20 cellular contexts compared by ENCODE assay signal in the genomic region with DNA sequence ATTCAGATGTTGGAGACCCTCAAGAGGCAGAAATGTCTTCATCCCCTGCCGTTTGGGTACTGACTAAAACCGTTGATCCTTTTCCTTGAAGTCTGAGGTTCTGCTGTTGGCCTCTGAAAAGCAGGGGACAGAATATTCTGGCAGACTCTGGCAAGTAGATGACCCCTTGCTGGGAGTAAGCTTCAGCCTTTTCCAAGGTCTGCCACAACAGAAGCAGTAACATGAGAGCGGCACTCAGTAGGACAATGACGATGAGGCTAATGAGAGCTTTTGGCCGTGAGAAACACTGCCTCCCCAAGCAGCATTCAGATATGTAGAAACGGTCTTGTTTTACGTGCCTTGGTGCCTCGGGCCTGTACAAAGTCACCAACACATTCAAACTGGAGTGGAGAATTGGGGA.
DNase-seq lines count a peak whose midpoint lies in the region; ATAC-seq, FAIRE-seq and TF ChIP-seq lines count a peak whose summit lies in the region.
"Had no signal": no experiment of that assay in that cellular context is flagged by ENCODE, and none has a peak within 500 bp of the region (broad histone marks: within the 10 kb centered on the region; RNA-seq: fewer than 3 reads in every experiment).

No MANE protein-coding gene starts in this region.

- H3K4me3 ChIP-seq in H1 (ENCODE audit: extremely low read depth in 1 of 4, insufficient read depth in 2 of 4, low read depth in 3 of 4, low read length in 4 of 4), result no peak overlapping the region
- H3K4me3 ChIP-seq in neuronal stem cell (ENCODE audit: low read length in 2 of 2), result no peak overlapping the region
- H3K4me3 ChIP-seq: GM23248, MG63 had no signal

- peak overlapping the region; percentile 34 for H4K91ac ChIP-seq in H1 (replicated peaks; ENCODE audit: insufficient read length, low read length)
- H4K91ac ChIP-seq in neuronal stem cell (ENCODE audit: low read depth, low read length, poor library complexity), result no peak overlapping the region

- TF ChIP-seq CTCF in H1 (IDR thresholded peaks at IDR 0.05; ENCODE audit: control extremely low read depth in 1 of 3, insufficient read depth in 1 of 3, low read depth in 1 of 3, low read length in 3 of 3), result no peak

- no peaks in the 10 kb centered on the region for H3K79me2 ChIP-seq in H1 (ENCODE audit: control insufficient read depth in 1 of 2, insufficient read depth in 2 of 2, low read length in 2 of 2)

- H3K27me3 ChIP-seq in H1 (replicated peaks in 1 of 4; ENCODE audit: control insufficient read depth in 3 of 4, extremely low read depth in 1 of 4, insufficient read depth in 3 of 4, low read length in 3 of 4) (no peaks in the 10 kb centered on the region), neuronal stem cell (ENCODE audit: control insufficient read depth in 3 of 3, insufficient read depth in 3 of 3, low read depth in 1 of 3, low read length in 3 of 3) (no peaks in the 10 kb centered on the region)
- H3K27me3 ChIP-seq: MG63 had no signal

- H3K23me2 ChIP-seq in H1 (ENCODE audit: low read depth, low read length), result no peaks in the 10 kb centered on the region; the same call in 1 of the 2 replicates

- peak overlapping the region; percentile 49; the same call in 1 of the 2 replicates for H3K18ac ChIP-seq in H1 (ENCODE audit: extremely low read depth, low read length)
- H3K18ac ChIP-seq in neuronal stem cell (ENCODE audit: low read length), result no peak overlapping the region

- H4K20me1 ChIP-seq in H1 (replicated peaks in 1 of 2; ENCODE audit: control insufficient read depth in 1 of 2, insufficient read depth in 2 of 2, low read length in 2 of 2), result no peaks in the 10 kb centered on the region

- H3K27ac Mint-ChIP-seq in activated naive CD8-positive, alpha-beta T cell treated with anti-CD3 and anti-CD28 coated beads, Interleukin-2, amount 50 U/mL, for 24 hours, result no peak overlapping the region

- H3K14ac ChIP-seq in H1 (ENCODE audit: insufficient read length) (no peak overlapping the region), neuronal stem cell (ENCODE audit: low read length) (no peak overlapping the region)

- no peak overlapping the region for H3K4me3 Mint-ChIP-seq in activated naive CD8-positive, alpha-beta T cell treated with anti-CD3 and anti-CD28 coated beads, Interleukin-2, amount 50 U/mL, for 24 hours

- H3K4me2 ChIP-seq in H1 (ENCODE audit: insufficient read depth in 1 of 2, low read depth in 2 of 2, low read length in 2 of 2) (no peak overlapping the region; a peak in 1 of 4 replicates), neuronal stem cell (ENCODE audit: insufficient read depth, low read length, poor library complexity, severe bottlenecking) (no peak overlapping the region)

- H3K27ac ChIP-seq in H1 (ENCODE audit: low read depth, low read length) (no peak overlapping the region), neuronal stem cell (replicated peaks; ENCODE audit: low read length) (peak overlapping the region; percentile 60)
- H3K27ac ChIP-seq: 22Rv1, C4-2B, GM23248 had no signal

- 77% methylated on average over 8 of the region's 8 CpGs; no CpG with 5 or more reads in 1 of the 2 experiments for WGBS in H1 (ENCODE audit: extremely low coverage in 1 of 2, insufficient coverage in 1 of 2, insufficient read length in 1 of 2, insufficient replicate concordance in 2 of 2, low coverage in 1 of 2, low lambda C conversion rate in 2 of 2, missing lambda C conversion rate in 1 of 2), 2 experiments
- WGBS in neuronal stem cell (ENCODE audit: extremely low coverage in 2 of 2, insufficient read length in 2 of 2, insufficient replicate concordance in 1 of 2), 2 donors, result no CpG with 5 or more reads among the region's 8 CpGs

- ATAC-seq in activated naive CD8-positive, alpha-beta T cell treated with anti-CD3 and anti-CD28 coated beads, Interleukin-2, amount 50 U/mL, for 24 hours, result no peak
- ATAC-seq in GM19463 (IDR thresholded peaks at IDR 0.05; ENCODE audit: unreplicated experiment) (no peak), HG02981 (IDR thresholded peaks at IDR 0.05; ENCODE audit: unreplicated experiment) (no peak)

- peaks cover 2% of the 10 kb centered on the region for H3K27me3 Mint-ChIP-seq in activated naive CD8-positive, alpha-beta T cell treated with anti-CD3 and anti-CD28 coated beads, Interleukin-2, amount 50 U/mL, for 24 hours

- no peak overlapping the region for H2BK120ac ChIP-seq in H1 (replicated peaks; ENCODE audit: low read depth, low read length)
- H2BK120ac ChIP-seq in neuronal stem cell (ENCODE audit: low read depth, low read length), result no peak overlapping the region

- H2AK5ac ChIP-seq in H1 (ENCODE audit: low read depth, low read length) (no peak overlapping the region), neuronal stem cell (ENCODE audit: low read depth, low read length) (no peak overlapping the region)

- H2BK15ac ChIP-seq in H1 (ENCODE audit: low read length) (no peak overlapping the region), neuronal stem cell (ENCODE audit: low read length) (no peak overlapping the region)

- no peaks in the 10 kb centered on the region for H3K9me3 Mint-ChIP-seq in activated naive CD8-positive, alpha-beta T cell treated with anti-CD3 and anti-CD28 coated beads, Interleukin-2, amount 50 U/mL, for 24 hours

- H3K56ac ChIP-seq in H1 (replicated peaks; ENCODE audit: insufficient read length, low read depth, low read length), result no peak overlapping the region

- H3K36me3 Mint-ChIP-seq in activated naive CD8-positive, alpha-beta T cell treated with anti-CD3 and anti-CD28 coated beads, Interleukin-2, amount 50 U/mL, for 24 hours (ENCODE audit: low read depth), result no peaks in the 10 kb centered on the region

- H2BK20ac ChIP-seq in H1 (ENCODE audit: low read length), result 0 out of 2 replicates have a peak overlapping the region, but pooled peaks have one; percentile 44

- H4K8ac ChIP-seq in H1 (ENCODE audit: extremely low read depth, insufficient read depth, low read length) (no peak overlapping the region; the same call in 1 of the 2 replicates), neuronal stem cell (ENCODE audit: low read depth, low read length) (no peak overlapping the region)

- H2BK5ac ChIP-seq in H1 (ENCODE audit: low read depth, low read length) (no peak overlapping the region), neuronal stem cell (ENCODE audit: low read length) (no peak overlapping the region)

- H3K36me3 ChIP-seq in H1 (ENCODE audit: control insufficient read depth in 2 of 4, insufficient read depth in 4 of 4, low read length in 3 of 4), result no peaks in the 10 kb centered on the region
- no peaks in the 10 kb centered on the region for H3K36me3 ChIP-seq in neuronal stem cell (replicated peaks in 1 of 2; ENCODE audit: control insufficient read depth in 2 of 2, insufficient read depth in 2 of 2, low read length in 2 of 2)
- H3K36me3 ChIP-seq: MG63 had no signal

- TF ChIP-seq RAD21 in H1 (IDR thresholded peaks at IDR 0.05 in 1 of 2, conservative IDR thresholded peaks at IDR 0.05 in 1 of 2; ENCODE audit: low read depth in 2 of 2, low read length in 2 of 2), result no peak

- H3K4ac ChIP-seq in H1 (replicated peaks; ENCODE audit: insufficient read length, low read depth, low read length) (no peak overlapping the region), neuronal stem cell (ENCODE audit: low read length) (no peak overlapping the region)

- TF ChIP-seq POLR2A in H1 (IDR thresholded peaks at IDR 0.05; ENCODE audit: control extremely low read depth in 1 of 2, low read depth in 2 of 2, low read length in 2 of 2), result no peak

- peaks cover 0 to 8% (median 5%) of the 10 kb centered on the region in 4 experiments; a peak in 4 of 7 replicates for H3K4me1 ChIP-seq in H1 (replicated peaks in 1 of 4; ENCODE audit: control insufficient read depth in 3 of 4, insufficient read depth in 4 of 4, low read length in 3 of 4)
- H3K4me1 ChIP-seq in neuronal stem cell (ENCODE audit: control insufficient read depth in 2 of 2, insufficient read depth in 1 of 2, low read depth in 1 of 2, low read length in 2 of 2), result peaks cover 22 to 31% of the 10 kb centered on the region in 2 donors

- no peak overlapping the region for H3K23ac ChIP-seq in H1 (ENCODE audit: insufficient read length)
- H3K23ac ChIP-seq in neuronal stem cell (ENCODE audit: low read depth, low read length, poor library complexity), result no peak overlapping the region

- no peaks in the 10 kb centered on the region for H3K9me3 ChIP-seq in H1 (ENCODE audit: insufficient read depth in 2 of 2, low read depth in 1 of 2, low read length in 1 of 2)
- H3K9me3 ChIP-seq in neuronal stem cell (replicated peaks in 1 of 2; ENCODE audit: control insufficient read depth in 2 of 2, insufficient read depth in 1 of 2, low read depth in 1 of 2, low read length in 2 of 2), result no peaks in the 10 kb centered on the region
- H3K9me3 ChIP-seq: MG63 had no signal

- CTCF ChIA-PET in H1 (lab: Charles Lee; ENCODE audit: partially characterized antibody), result interaction anchor here (0.9 kb wide), 1 partner anchor 19 kb away, joined by 3 read pairs; no protein-coding TSS in a partner anchor

- DNase-seq in NCI-H2107 treated with DMSO at 0.1 percent for 48 hours (lab: John Stamatoyannopoulos, UW; ENCODE audit: unreplicated experiment) (peak; percentile 44), NCI-H2107 (lab: John Stamatoyannopoulos, UW) (no peak), NCI-H446 treated with DMSO at 0.1 percent for 48 hours (lab: John Stamatoyannopoulos, UW) (peak; percentile 43), H1 (ENCODE audit: low read depth in 1 of 2, low spot score in 2 of 2) (no peak), neuronal stem cell (ENCODE audit: low spot score) (peak; percentile 31)
- DNase-seq in activated naive CD8-positive, alpha-beta T cell treated with anti-CD3 and anti-CD28 coated beads, Interleukin-2, amount 50 U/mL, for 24 hours, result no peak
- DNase-seq: AML-193, DND-41, GDM1, GM23248, Kasumi-1, MG63, NCI-H1048, NCI-H1436, NCI-H1930, NCI-H510A treated with DMSO at 0.1 percent for 48 hours had no signal

- no peak for TF ChIP-seq EP300 in H1 (IDR thresholded peaks at IDR 0.05; ENCODE audit: borderline replicate concordance in 1 of 2, low read depth in 2 of 2, low read length in 2 of 2)

- POLR2A ChIA-PET in H1 (lab: Charles Lee; ENCODE audit: partially characterized antibody), result no interaction called here

- no peaks in the 10 kb centered on the region for H3K4me1 Mint-ChIP-seq in activated naive CD8-positive, alpha-beta T cell treated with anti-CD3 and anti-CD28 coated beads, Interleukin-2, amount 50 U/mL, for 24 hours

- H3K79me1 ChIP-seq in H1 (ENCODE audit: low read depth, low read length) (no peaks in the 10 kb centered on the region), neuronal stem cell (ENCODE audit: low read depth, low read length) (no peaks in the 10 kb centered on the region)

- no peak overlapping the region; the same call in 1 of the 2 replicates for H2BK12ac ChIP-seq in H1 (ENCODE audit: low read depth, low read length)
- H2BK12ac ChIP-seq in neuronal stem cell (ENCODE audit: low read length), result no peak overlapping the region

- no peak overlapping the region for H4K5ac ChIP-seq in H1 (ENCODE audit: insufficient read length, low read depth, low read length)

- H2AFZ ChIP-seq in H1 (ENCODE audit: low read length) (no peak overlapping the region), neuronal stem cell (ENCODE audit: low read length) (no peak overlapping the region)
- H2AFZ ChIP-seq: GM23248 had no signal

- peak; percentile 7 for FAIRE-seq in H1 (lab: Jason Lieb, UNC)

- no peak overlapping the region for H3K9ac ChIP-seq in H1 (replicated peaks in 1 of 4; ENCODE audit: extremely low read depth in 1 of 4, low read depth in 3 of 4, low read length in 3 of 4)
- no peak overlapping the region for H3K9ac ChIP-seq in neuronal stem cell (ENCODE audit: low read depth, low read length, poor library complexity)
- H3K9ac ChIP-seq: GM23248 had no signal

Comparison
In these comparisons a context has a peak if more than half of its experiments do, and no peak if none do; other contexts are left out.
1. DNase-seq: peak in NCI-H2107 treated with DMSO at 0.1 percent for 48 hours (single experiment), NCI-H446 treated with DMSO at 0.1 percent for 48 hours (single experiment) and neuronal stem cell (single experiment); none in NCI-H2107 (single experiment), H1 (0 of 2) and activated naive CD8-positive, alpha-beta T cell treated with anti-CD3 and anti-CD28 coated beads, Interleukin-2, amount 50 U/mL, for 24 hours (single experiment).